In genomic region chr4:125187621-125188176, GRCh38 we compare ENCODE assay signal across 14 cellular contexts.
DNase-seq lines count a peak whose midpoint lies in the region; ATAC-seq and TF ChIP-seq lines count a peak whose summit lies in the region.
"Had no signal": no experiment of that assay in that cellular context is flagged by ENCODE, and none has a peak within 500 bp of the region (broad histone marks: within the 10 kb centered on the region; RNA-seq: fewer than 3 reads in every experiment).

No MANE protein-coding gene starts in this region.

- H3K4me3 ChIP-seq in left ventricle myocardium inferior, result no peak overlapping the region
- no peak overlapping the region for H3K4me3 ChIP-seq in astrocyte of the cerebellum (ENCODE audit: low read depth, low read length)
- H3K4me3 ChIP-seq: tibial nerve had no signal

- no peak for ATAC-seq in Right ventricle myocardium inferior
- ATAC-seq: HCT116; natural killer cell treated with Interleukin-12 subunit alpha and Interleukin-12 subunit beta and Interleukin-15 and Interleukin-18, amount 100 ng/mL, for 72 hours had no signal

- H3K27ac ChIP-seq in left ventricle myocardium inferior (replicated peaks), result no peak overlapping the region

- intact Hi-C loops in left ventricle myocardium inferior (cut with micrococcal nuclease), result no loop called here
- intact Hi-C loops in Right ventricle myocardium inferior (cut with DNase I), result no loop called here

- peaks cover 11% of the 10 kb centered on the region for H3K4me1 ChIP-seq in left ventricle myocardium inferior

- TF ChIP-seq CTCF in left ventricle myocardium inferior (IDR thresholded peaks at IDR 0.05; ENCODE audit: borderline replicate concordance) (no peak), astrocyte of the cerebellum (IDR thresholded peaks at IDR 0.05; ENCODE audit: low read depth, low read length, missing control alignments) (no peak)

- H3K27me3 ChIP-seq in left ventricle myocardium inferior (ENCODE audit: low read depth), result no peaks in the 10 kb centered on the region
- H3K27me3 ChIP-seq: tibial nerve had no signal

- in situ Hi-C loops in astrocyte of the cerebellum (cut with HindIII; ENCODE audit: low sequenced_read_pairs), result no loop called here

- no peaks in the 10 kb centered on the region for H3K9me3 ChIP-seq in left ventricle myocardium inferior (replicated peaks)

- DNase-seq in left ventricle myocardium inferior (peak; percentile 19), Right ventricle myocardium inferior (ENCODE audit: missing footprints) (no peak), astrocyte of the cerebellum (ENCODE audit: low read depth) (peak; percentile 66), globus pallidus (ENCODE audit: low spot score) (peak; percentile 2), NCI-H526 treated with DMSO at 0.1 percent for 48 hours (lab: John Stamatoyannopoulos, UW) (no peak), SW480 (ENCODE audit: low spot score) (no peak), DMS153 treated with DMSO at 0.1 percent for 48 hours (lab: John Stamatoyannopoulos, UW; ENCODE audit: unreplicated experiment) (no peak)
- no peak for DNase-seq in activated effector memory CD4-positive, alpha-beta T cell treated with anti-CD3 and anti-CD28 coated beads, Interleukin-2, amount 50 U/mL, for 16 hours
- DNase-seq: central memory CD4-positive, alpha-beta T cell; NCI-H2081 treated with DMSO at 0.1 percent for 48 hours; T-helper 2 cell had no signal

- no peaks in the 10 kb centered on the region for H3K36me3 ChIP-seq in left ventricle myocardium inferior
- H3K36me3 ChIP-seq: tibial nerve had no signal

Comparison
In these comparisons a context has a peak if more than half of its experiments do, and no peak if none do; other contexts are left out.
1. DNase-seq: peak in left ventricle myocardium inferior (single experiment), astrocyte of the cerebellum (single experiment) and globus pallidus (single experiment); none in Right ventricle myocardium inferior (single experiment), NCI-H526 treated with DMSO at 0.1 percent for 48 hours (single experiment), SW480 (single experiment), activated effector memory CD4-positive, alpha-beta T cell treated with anti-CD3 and anti-CD28 coated beads, Interleukin-2, amount 50 U/mL, for 16 hours (single experiment) and DMS153 treated with DMSO at 0.1 percent for 48 hours (single experiment).